ENCODE assay signal across 8 cellular contexts in the genomic region with DNA sequence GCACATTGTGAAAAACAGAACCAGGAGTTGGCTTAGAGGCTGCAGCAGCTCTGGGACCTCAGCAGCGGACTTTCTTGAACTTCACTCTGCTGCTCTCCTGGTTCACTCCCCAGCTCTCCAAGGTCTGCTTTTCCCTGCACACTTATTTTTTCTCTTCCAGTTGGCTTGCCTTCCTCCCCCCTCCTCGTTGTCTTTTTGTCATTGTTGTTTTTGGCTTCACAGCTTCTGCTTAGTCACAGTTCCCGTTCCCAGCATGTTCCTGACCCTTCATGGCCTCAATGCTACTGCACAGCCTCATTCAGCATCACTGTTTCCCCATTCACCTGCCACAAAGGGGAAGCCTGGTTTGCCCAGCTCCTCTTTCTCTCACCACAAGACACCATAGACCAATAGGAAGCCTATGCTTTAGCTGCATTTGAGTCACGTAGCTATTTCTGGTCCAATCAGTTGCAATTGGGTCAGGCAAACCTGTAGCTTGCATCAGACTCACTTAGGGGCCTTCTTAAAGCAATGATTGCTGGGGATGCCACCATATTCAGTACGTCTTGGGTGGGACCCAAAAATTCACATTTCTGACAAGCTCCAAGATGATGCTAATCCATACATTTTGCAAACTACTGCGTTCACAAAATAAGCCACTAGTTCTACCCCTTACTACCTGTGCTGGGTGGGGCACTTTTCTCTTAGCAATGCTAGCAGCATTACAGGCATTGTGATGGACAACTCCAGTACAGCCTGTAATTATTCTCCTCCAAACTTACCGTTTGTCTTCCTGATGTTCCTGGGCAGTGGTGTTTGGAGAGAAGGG. TPM values are rescaled to one million over a fixed set of nuclear protein-coding genes. Genes with fewer than 3 reads are reported as not detected.
A peak's percentile ranks its signal among the peaks of the same experiment; 100 is the strongest.
DNase-seq lines count a peak whose midpoint lies in the region; ATAC-seq and TF ChIP-seq lines count a peak whose summit lies in the region.

No MANE protein-coding gene starts in this region.

- no peak overlapping the region for H3K27ac Mint-ChIP-seq in activated naive CD4-positive, alpha-beta T cell treated with anti-CD3 and anti-CD28 coated beads for 36 hours
- H3K27ac Mint-ChIP-seq in type B pancreatic cell, result no peak overlapping the region

- H3K4me3 Mint-ChIP-seq in activated naive CD4-positive, alpha-beta T cell treated with anti-CD3 and anti-CD28 coated beads for 36 hours, result no peak overlapping the region
- H3K4me3 Mint-ChIP-seq in type B pancreatic cell, result no peak overlapping the region

- no peaks in the 10 kb centered on the region for H3K27me3 ChIP-seq in heart left ventricle

- peak overlapping the region in 1 of 12 donors; percentile 36 for H3K4me3 ChIP-seq in heart left ventricle

- ATAC-seq in HG03342 (IDR thresholded peaks at IDR 0.05; ENCODE audit: unreplicated experiment) (peak; percentile 65), heart left ventricle (peak; percentile 53 to 93 (median 91))

- H3K27me3 Mint-ChIP-seq in activated naive CD4-positive, alpha-beta T cell treated with anti-CD3 and anti-CD28 coated beads for 36 hours (ENCODE audit: low read depth), result peaks cover 10% of the 10 kb centered on the region
- peaks cover 16% of the 10 kb centered on the region for H3K27me3 Mint-ChIP-seq in type B pancreatic cell

- H3K4me1 ChIP-seq in heart left ventricle, result peaks cover 0 to 45% (median 3%) of the 10 kb centered on the region in 12 donors

- H3K36me3 ChIP-seq in heart left ventricle, result no peaks in the 10 kb centered on the region

- intact Hi-C loops in activated naive CD4-positive, alpha-beta T cell treated with anti-CD3 and anti-CD28 coated beads for 36 hours (cut with micrococcal nuclease), result loop anchor here (1.0 kb wide), 1 partner anchor 18 kb away; a partner anchor contains a TSS
- intact Hi-C loops in heart left ventricle (cut with DNase I), result loop anchor here in 1 of 10 donors (5.0 kb wide), 1 partner anchor 107 kb away; no protein-coding TSS in a partner anchor

- peak; percentile 54 for DNase-seq in activated naive CD4-positive, alpha-beta T cell treated with anti-CD3 and anti-CD28 coated beads for 36 hours
- no peak for DNase-seq in activated naive CD4-positive, alpha-beta T cell treated with anti-CD3 and anti-CD28 coated beads, Interleukin-2, amount 50 U/mL, for 16 hours
- DNase-seq in UCSD-AML1 (lab: John Stamatoyannopoulos, UW; ENCODE audit: unreplicated experiment) (peak; percentile 62), heart left ventricle (peak in 4 of 5 donors; percentile 53 to 68 (median 61)), stromal cell of bone marrow (ENCODE audit: low read depth) (peak; percentile 83), dedifferentiated amniotic fluid mesenchymal stem cell (ENCODE audit: extremely low spot score) (no peak), type B pancreatic cell (ENCODE audit: extremely low spot score, unreplicated experiment) (no peak)

- peak overlapping the region in 10 of 12 donors; percentile 24 to 87 (median 46) for H3K27ac ChIP-seq in heart left ventricle

- no peak for TF ChIP-seq POLR2A in heart left ventricle (IDR thresholded peaks at IDR 0.05)

- H3K36me3 Mint-ChIP-seq in activated naive CD4-positive, alpha-beta T cell treated with anti-CD3 and anti-CD28 coated beads for 36 hours (ENCODE audit: low read depth), result no peaks in the 10 kb centered on the region
- no peaks in the 10 kb centered on the region for H3K36me3 Mint-ChIP-seq in type B pancreatic cell

- H3K9me3 Mint-ChIP-seq in activated naive CD4-positive, alpha-beta T cell treated with anti-CD3 and anti-CD28 coated beads for 36 hours, result no peaks in the 10 kb centered on the region
- no peaks in the 10 kb centered on the region for H3K9me3 Mint-ChIP-seq in type B pancreatic cell

- TF ChIP-seq CTCF in heart left ventricle (IDR thresholded peaks at IDR 0.05), result no peak
- TF ChIP-seq CTCF in type B pancreatic cell (conservative IDR thresholded peaks at IDR 0.05), result no peak

- WGBS in heart left ventricle, 4 donors, result 51 to 58% (median 54%) methylated on average over 7 of the region's 7 CpGs

- no peaks in the 10 kb centered on the region for H3K9me3 ChIP-seq in heart left ventricle

- CTCF ChIA-PET in activated naive CD4-positive, alpha-beta T cell treated with anti-CD3 and anti-CD28 coated beads for 36 hours (lab: Charles Lee), result interaction anchor here (0.9 to 1.2 kb wide), 3 partner anchors 17 to 159 kb away, joined by 3 to 5 read pairs (median 3); no protein-coding TSS in a partner anchor

- H3K4me1 Mint-ChIP-seq in activated naive CD4-positive, alpha-beta T cell treated with anti-CD3 and anti-CD28 coated beads for 36 hours (ENCODE audit: low read depth), result peaks cover 9% of the 10 kb centered on the region
- no peaks in the 10 kb centered on the region for H3K4me1 Mint-ChIP-seq in type B pancreatic cell (ENCODE audit: unreplicated experiment)

RNA-seq across cellular contexts. Expression of a gene that starts 7.8 kb away (rescaled TPM):
- total RNA-seq in activated naive CD4-positive, alpha-beta T cell treated with anti-CD3 and anti-CD28 coated beads for 36 hours, result 1 to 10 TPM; 3.9 to 5.0 TPM
- 10 to 100 TPM in 5 of 9 donors, 1 to 10 TPM in 4; 5.8 to 21.1 (median 11.2) TPM for total RNA-seq in heart left ventricle
- 10 to 100 TPM in 1 of 2 donors, 1 to 10 TPM in 1; 3.9 to 14.0 TPM for polyA plus RNA-seq in heart left ventricle
- 27.9 and 49.6 TPM in 2 replicates for total RNA-seq in type B pancreatic cell (ENCODE audit: low replicate concordance)

RNA-seq across cellular contexts. Expression of a gene that starts 18.3 kb away (rescaled TPM):
- total RNA-seq in activated naive CD4-positive, alpha-beta T cell treated with anti-CD3 and anti-CD28 coated beads for 36 hours, result 10 to 100 TPM; 38.5 to 41.1 TPM
- 10 to 100 TPM; 16.5 to 55.8 (median 20.1) TPM for total RNA-seq in heart left ventricle
- 10 to 100 TPM in 1 of 2 donors, 1 to 10 TPM in 1; 8.9 to 10.0 TPM for polyA plus RNA-seq in heart left ventricle
- 22.0 and 45.9 TPM in 2 replicates for total RNA-seq in type B pancreatic cell (ENCODE audit: low replicate concordance)

Comparison
In these comparisons a context has a peak if more than half of its experiments do, and no peak if none do; other contexts are left out.
1. DNase-seq: peak in activated naive CD4-positive, alpha-beta T cell treated with anti-CD3 and anti-CD28 coated beads for 36 hours (single experiment), UCSD-AML1 (single experiment), heart left ventricle (4 of 5) and stromal cell of bone marrow (single experiment); none in activated naive CD4-positive, alpha-beta T cell treated with anti-CD3 and anti-CD28 coated beads, Interleukin-2, amount 50 U/mL, for 16 hours (single experiment), dedifferentiated amniotic fluid mesenchymal stem cell (single experiment) and type B pancreatic cell (single experiment).